Comparison of ENCODE assay signal across 14 cellular contexts in genomic region chr17:82545071-82545462, GRCh38. TPM values are rescaled to one million over a fixed set of nuclear protein-coding genes. Genes with fewer than 3 reads are reported as not detected.
DNase-seq lines count a peak whose midpoint lies in the region; ATAC-seq and TF ChIP-seq lines count a peak whose summit lies in the region.
"Had no signal": no experiment of that assay in that cellular context is flagged by ENCODE, and none has a peak within 500 bp of the region (broad histone marks: within the 10 kb centered on the region; RNA-seq: fewer than 3 reads in every experiment).

No MANE protein-coding gene starts in this region.

- in situ Hi-C loops in G401 (cut with HindIII; ENCODE audit: low sequenced_read_pairs) (no loop called here), brain microvascular endothelial cell (cut with HindIII; ENCODE audit: low pct_ligation_motif_present, low sequenced_read_pairs) (no loop called here), gastrocnemius medialis (cut with MboI; ENCODE audit: low sequenced_read_pairs in 4 of 4) (no loop called here)

- intact Hi-C loops in left ventricle myocardium superior (cut with micrococcal nuclease) (no loop called here), gastrocnemius medialis (cut with DNase I; ENCODE audit: low total_unique reads) (no loop called here)

- H3K27me3 ChIP-seq in brain microvascular endothelial cell (replicated peaks): no peaks in the 10 kb centered on the region
- H3K27me3 ChIP-seq in gastrocnemius medialis: no peaks in the 10 kb centered on the region

- no peak for TF ChIP-seq POLR2A in gastrocnemius medialis (IDR thresholded peaks at IDR 0.05)

- no peak overlapping the region for H3K4me3 ChIP-seq in brain microvascular endothelial cell (ENCODE audit: low read depth, low read length)
- peak overlapping the region; percentile 33 to 40 (median 35) for H3K4me3 ChIP-seq in gastrocnemius medialis
- H3K4me3 ChIP-seq: skin epidermis had no signal

- peaks cover 47 to 52% of the 10 kb centered on the region in 2 donors for H3K4me1 ChIP-seq in gastrocnemius medialis

- DNase-seq in G401 (ENCODE audit: low spot score): peak; percentile 42
- DNase-seq in brain microvascular endothelial cell: peak; percentile 37
- no peak for DNase-seq in left ventricle myocardium superior
- no peak for DNase-seq in gastrocnemius medialis
- no peak for DNase-seq in NCI-H446 treated with DMSO at 0.1 percent for 48 hours (lab: John Stamatoyannopoulos, UW)
- DNase-seq in activated CD4-positive, alpha-beta T cell treated with anti-CD3 and anti-CD28 coated beads, Interleukin-2, amount 50 U/mL, for 48 hours: no peak
- DNase-seq in HUDEP-2 (lab: John Stamatoyannopoulos, UW; ENCODE audit: unreplicated experiment in 76 of 76): no peak
- DNase-seq: activated naive CD8-positive, alpha-beta T cell treated with anti-CD3 and anti-CD28 coated beads, Interleukin-2, amount 50 U/mL, for 24 hours; effector CD4-positive, alpha-beta T cell; natural killer cell; NCI-H2107 had no signal

- H3K9me3 ChIP-seq in gastrocnemius medialis: no peaks in the 10 kb centered on the region
- H3K9me3 ChIP-seq: SK-N-SH had no signal

- ATAC-seq in left ventricle myocardium superior (peak; percentile 77), gastrocnemius medialis (peak; percentile 53 to 59), HG03457 (IDR thresholded peaks at IDR 0.05; ENCODE audit: unreplicated experiment) (no peak)
- ATAC-seq: natural killer cell had no signal

- TF ChIP-seq CTCF in brain microvascular endothelial cell (IDR thresholded peaks at IDR 0.05; ENCODE audit: low read depth, low read length, missing control alignments) (no peak), gastrocnemius medialis (IDR thresholded peaks at IDR 0.05 in 4 of 5, conservative IDR thresholded peaks at IDR 0.05 in 1 of 5) (no peak)

- H3K36me3 ChIP-seq in brain microvascular endothelial cell (replicated peaks) (no peaks in the 10 kb centered on the region), gastrocnemius medialis (no peaks in the 10 kb centered on the region)

- H3K27ac ChIP-seq in brain microvascular endothelial cell: peak overlapping the region; percentile 34
- H3K27ac ChIP-seq in gastrocnemius medialis: peak overlapping the region; percentile 75 to 82 (median 79)

RNA-seq across cellular contexts. Expression of gene FOXK2, which starts 25.5 kb away (rescaled TPM):
- 52.8 and 57.7 TPM in 2 replicates for total RNA-seq in G401 (2014; rRNA removed; shearing (Covaris generic))
- total RNA-seq in left ventricle myocardium superior: 41.5 TPM
- total RNA-seq in gastrocnemius medialis: 100 to 1,000 TPM in 1 of 4 donors, 10 to 100 TPM in 3; 70.7 to 109 (median 85.0) TPM

Comparison
In these comparisons a context has a peak if more than half of its experiments do, and no peak if none do; other contexts are left out.
1. DNase-seq: peak in G401 (single experiment) and brain microvascular endothelial cell (single experiment); none in left ventricle myocardium superior (single experiment), gastrocnemius medialis (0 of 2), NCI-H446 treated with DMSO at 0.1 percent for 48 hours (single experiment), activated CD4-positive, alpha-beta T cell treated with anti-CD3 and anti-CD28 coated beads, Interleukin-2, amount 50 U/mL, for 48 hours (0 of 2) and HUDEP-2 (0 of 76).